ENCODE assay signal across 10 cellular contexts in the genomic region with DNA sequence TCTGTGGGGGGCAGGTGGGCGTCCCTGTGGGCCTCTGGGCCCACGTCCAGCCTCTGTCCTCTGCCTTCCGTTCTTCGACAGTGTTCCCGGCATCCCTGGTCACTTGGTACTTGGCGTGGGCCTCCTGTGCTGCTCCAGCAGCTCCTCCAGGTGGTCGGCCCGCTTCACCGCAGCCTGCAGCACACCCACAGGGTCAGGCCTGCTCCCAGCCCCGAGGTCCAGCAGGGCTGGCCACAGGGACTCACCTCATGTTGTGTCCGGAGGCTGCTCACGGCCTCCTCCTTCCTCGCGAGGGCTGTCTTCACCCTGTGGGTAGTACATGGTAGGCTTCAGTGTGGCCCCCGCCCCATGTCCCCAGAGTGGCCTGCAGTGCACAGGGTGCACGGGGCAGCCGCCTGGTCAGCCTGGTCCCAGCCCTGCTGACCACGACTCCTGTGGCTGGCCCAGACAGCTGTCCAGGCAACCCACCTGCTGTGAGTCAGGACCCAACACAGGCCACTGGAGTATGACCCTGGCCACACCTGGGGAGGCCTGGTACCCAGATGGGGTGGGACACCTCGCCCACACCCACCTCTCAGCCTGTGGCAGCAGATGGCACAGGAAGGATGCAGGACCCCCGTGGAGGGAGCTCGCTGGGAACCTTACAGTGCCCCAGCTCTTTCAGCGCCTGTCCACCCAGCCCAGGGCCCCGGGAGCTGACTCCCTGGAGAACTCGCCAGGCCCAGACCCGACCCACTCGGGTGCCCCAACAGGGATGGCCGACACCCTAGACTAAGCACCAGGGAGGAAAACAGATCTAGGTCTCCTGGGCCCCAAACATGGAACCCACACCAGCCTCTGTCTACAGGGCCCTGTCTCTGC. TPM values are rescaled to one million over a fixed set of nuclear protein-coding genes. Genes with fewer than 3 reads are reported as not detected.
DNase-seq lines count a peak whose midpoint lies in the region; TF ChIP-seq lines count a peak whose summit lies in the region.
"Had no signal": no experiment of that assay in that cellular context is flagged by ENCODE, and none has a peak within 500 bp of the region (broad histone marks: within the 10 kb centered on the region; RNA-seq: fewer than 3 reads in every experiment).

No MANE protein-coding gene starts in this region.

- no peaks in the 10 kb centered on the region for H3K9me3 Mint-ChIP-seq in nephron progenitor cell

- no peaks in the 10 kb centered on the region for H3K36me3 ChIP-seq in brain microvascular endothelial cell (replicated peaks)
- H3K36me3 ChIP-seq: prostate gland had no signal

- TF ChIP-seq CTCF in HFF-Myc (IDR thresholded peaks at IDR 0.05; ENCODE audit: low read depth, low read length, missing control alignments), result peak; percentile 8
- peak; percentile 42 for TF ChIP-seq CTCF in brain microvascular endothelial cell (IDR thresholded peaks at IDR 0.05; ENCODE audit: low read depth, low read length, missing control alignments)
- TF ChIP-seq CTCF in nephron progenitor cell (IDR thresholded peaks at IDR 0.05), result no peak

- no peaks in the 10 kb centered on the region for H3K27me3 ChIP-seq in brain microvascular endothelial cell (replicated peaks)

- no peak overlapping the region for H3K27ac Mint-ChIP-seq in nephron progenitor cell

- DNase-seq in HFF-Myc (ENCODE audit: extremely low read depth, low read depth) (no peak), brain microvascular endothelial cell (no peak), nephron progenitor cell (peak; percentile 44), pons (ENCODE audit: low spot score) (no peak), mesenteric fat pad (ENCODE audit: low spot score) (no peak), NOMO-1 (lab: John Stamatoyannopoulos, UW; ENCODE audit: unreplicated experiment in 2 of 2) (no peak)
- DNase-seq: activated CD8-positive, alpha-beta memory T cell treated with anti-CD3 and anti-CD28 coated beads for 24 hours; NCI-H1417 had no signal

- H3K27ac ChIP-seq in brain microvascular endothelial cell, result no peak overlapping the region
- H3K27ac ChIP-seq: prostate gland had no signal

- in situ Hi-C loops in brain microvascular endothelial cell (cut with HindIII; ENCODE audit: low pct_ligation_motif_present, low sequenced_read_pairs), result loop anchor here (5.0 kb wide), 1 partner anchor 58 kb away; no protein-coding TSS in a partner anchor

- no peaks in the 10 kb centered on the region for H3K36me3 Mint-ChIP-seq in nephron progenitor cell (ENCODE audit: low read depth)

- no peaks in the 10 kb centered on the region for H3K27me3 Mint-ChIP-seq in nephron progenitor cell (ENCODE audit: low read depth, poor library complexity)

- no peak overlapping the region for H3K4me3 Mint-ChIP-seq in nephron progenitor cell

- peaks cover 5% of the 10 kb centered on the region for H3K4me1 Mint-ChIP-seq in nephron progenitor cell

- no peak overlapping the region for H3K4me3 ChIP-seq in HFF-Myc (replicated peaks; ENCODE audit: low read depth, low read length)
- H3K4me3 ChIP-seq in brain microvascular endothelial cell (ENCODE audit: low read depth, low read length), result no peak overlapping the region
- H3K4me3 ChIP-seq: prostate gland had no signal

RNA-seq across cellular contexts. Expression of gene AATK, which starts 23.9 kb away (rescaled TPM):
- total RNA-seq in mesenteric fat pad, result 7.9 TPM

RNA-seq across cellular contexts. Expression of gene PVALEF, which starts 24.6 kb away (rescaled TPM):
- not detected for total RNA-seq in mesenteric fat pad
- total RNA-seq: astrocyte, prostate gland had no signal

RNA-seq across cellular contexts. Expression of gene CEP131, which starts 32.9 kb away (rescaled TPM):
- total RNA-seq in mesenteric fat pad, result 3.4 TPM

RNA-seq across cellular contexts. Expression of gene TEPSIN, which starts 49.0 kb away (rescaled TPM):
- total RNA-seq in mesenteric fat pad, result 23.1 TPM

RNA-seq across cellular contexts. Expression of gene NDUFAF8, which starts 49.2 kb away (rescaled TPM):
- total RNA-seq in mesenteric fat pad, result 46.2 TPM
